8 cellular contexts compared by ENCODE assay signal in genomic region chr14:101628471-101628966, GRCh38.
DNase-seq lines count a peak whose midpoint lies in the region; ATAC-seq and TF ChIP-seq lines count a peak whose summit lies in the region.

No MANE protein-coding gene starts in this region.

- peak; percentile 61 for DNase-seq in COLO829 (ENCODE audit: low spot score)
- peak; percentile 56 for DNase-seq in MG63
- peak; percentile 54 for DNase-seq in T follicular helper cell (ENCODE audit: low read depth)
- DNase-seq in adrenal gland, result peak; percentile 66 to 92 (median 80)
- DNase-seq in right atrium auricular region (ENCODE audit: low spot score), result peak; percentile 75
- DNase-seq in renal cortical epithelial cell (ENCODE audit: low read depth), result peak; percentile 11
- no peak for DNase-seq in NCI-H1417 treated with DMSO at 0.1 percent for 48 hours (lab: John Stamatoyannopoulos, UW)

- H3K9me3 ChIP-seq in MG63, result no peaks in the 10 kb centered on the region
- H3K9me3 ChIP-seq in adrenal gland (replicated peaks in 1 of 3), result no peaks in the 10 kb centered on the region
- no peaks in the 10 kb centered on the region for H3K9me3 ChIP-seq in right atrium auricular region

- no peak for TF ChIP-seq POLR2A in adrenal gland (IDR thresholded peaks at IDR 0.05)

- H3K27ac ChIP-seq in adrenal gland (peak overlapping the region in 1 of 5 donors; percentile 20), right atrium auricular region (no peak overlapping the region)

- no peak overlapping the region for H3K4me3 ChIP-seq in MG63
- H3K4me3 ChIP-seq in adrenal gland, result peak overlapping the region in 1 of 4 donors; percentile 11
- H3K4me3 ChIP-seq in right atrium auricular region, result peak overlapping the region in 1 of 2 donors; percentile 24

- H3K27me3 ChIP-seq in MG63 (no peaks in the 10 kb centered on the region), adrenal gland (no peaks in the 10 kb centered on the region), right atrium auricular region (no peaks in the 10 kb centered on the region)

- TF ChIP-seq CTCF in adrenal gland (IDR thresholded peaks at IDR 0.05) (peak; percentile 88 to 100 (median 98)), right atrium auricular region (IDR thresholded peaks at IDR 0.05) (peak; percentile 96 to 99)

- intact Hi-C loops in adrenal gland (cut with DNase I), result loop anchor here in 1 of 2 donors (5.0 to 10.0 kb wide), 5 partner anchors 394 to 1224 kb away; partner anchors contain the start of gene RTL1

- peaks cover 0 to 5% of the 10 kb centered on the region in 2 donors for H3K4me1 ChIP-seq in adrenal gland (replicated peaks in 1 of 2)
- peaks cover 0 to 13% of the 10 kb centered on the region in 2 donors for H3K4me1 ChIP-seq in right atrium auricular region

- 0 to 7% (median 5%) methylated on average over 12 to 44 of the region's 44 CpGs for WGBS in adrenal gland, 4 donors

- ATAC-seq in GM21723 (IDR thresholded peaks at IDR 0.05; ENCODE audit: unreplicated experiment), result peak; percentile 81

- H3K36me3 ChIP-seq in MG63, result no peaks in the 10 kb centered on the region
- H3K36me3 ChIP-seq in adrenal gland (replicated peaks in 1 of 2), result no peaks in the 10 kb centered on the region
- H3K36me3 ChIP-seq in right atrium auricular region, result no peaks in the 10 kb centered on the region
